ENCODE assay signal across 19 cellular contexts in the genomic region with DNA sequence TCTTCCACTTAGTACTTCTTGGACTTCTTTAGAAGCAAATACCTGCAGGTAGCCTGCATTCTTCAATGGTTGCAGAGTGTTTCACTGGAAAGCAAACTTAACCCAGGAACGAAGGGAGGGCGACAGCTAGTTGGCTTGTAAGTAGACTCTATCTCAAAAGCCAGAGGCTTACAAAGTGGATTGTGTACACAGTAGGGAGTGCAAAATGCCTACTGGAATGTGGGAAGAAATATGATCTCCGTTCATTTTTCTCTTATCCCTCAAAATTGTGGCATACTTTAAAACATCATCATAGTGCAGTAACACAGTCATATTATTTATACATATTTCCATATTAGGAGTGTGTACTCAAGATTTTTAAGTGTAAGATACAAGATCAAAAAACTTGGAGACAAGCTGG.
A peak's percentile ranks its signal among the peaks of the same experiment; 100 is the strongest.
DNase-seq lines count a peak whose midpoint lies in the region; ATAC-seq and TF ChIP-seq lines count a peak whose summit lies in the region.
"Had no signal": no experiment of that assay in that cellular context is flagged by ENCODE, and none has a peak within 500 bp of the region (broad histone marks: within the 10 kb centered on the region; RNA-seq: fewer than 3 reads in every experiment).

No MANE protein-coding gene starts in this region.

- 0 out of 2 replicates have a peak, but pooled peaks cover 4% of the 10 kb centered on the region for H3F3A ChIP-seq in OCI-LY1 (ENCODE audit: insufficient read depth, low read length)

- no peak overlapping the region for H3K27ac Mint-ChIP-seq in activated CD4-positive, alpha-beta T cell treated with anti-CD3 and anti-CD28 coated beads for 36 hours
- H3K27ac Mint-ChIP-seq: CD8-positive, alpha-beta memory T cell had no signal

- H3K4me3 ChIP-seq in BLaER1: no peak overlapping the region
- H3K4me3 ChIP-seq in OCI-LY1 (ENCODE audit: low read depth, low read length, poor library complexity, severe bottlenecking): no peak overlapping the region
- H3K4me3 ChIP-seq: A549 had no signal

- H3K9ac ChIP-seq in BLaER1 (no peak overlapping the region), OCI-LY1 (ENCODE audit: low read length) (no peak overlapping the region)

- no peak for ATAC-seq in activated CD4-positive, alpha-beta T cell treated with anti-CD3 and anti-CD28 coated beads for 36 hours
- ATAC-seq in GM18909 (IDR thresholded peaks at IDR 0.05; ENCODE audit: poor library complexity, unreplicated experiment) (no peak), GM18867 (IDR thresholded peaks at IDR 0.05; ENCODE audit: unreplicated experiment) (no peak), GM21447 (IDR thresholded peaks at IDR 0.05; ENCODE audit: unreplicated experiment) (no peak)

- H4K20me1 ChIP-seq in BLaER1: no peaks in the 10 kb centered on the region
- H4K20me1 ChIP-seq in OCI-LY1 (ENCODE audit: insufficient read depth, low read length): no peaks in the 10 kb centered on the region

- CTCF ChIA-PET in activated CD4-positive, alpha-beta T cell treated with anti-CD3 and anti-CD28 coated beads for 36 hours (lab: Charles Lee): interaction anchor here (0.6 kb wide), 1 partner anchor 184 kb away, joined by 3 read pairs; the partner anchor contains the start of gene MINDY2

- H3K9me3 ChIP-seq in BLaER1 (peaks cover 5% of the 10 kb centered on the region; the same call in 1 of the 2 replicates), OCI-LY1 (ENCODE audit: low read length) (peaks cover 6% of the 10 kb centered on the region)

- H3K4me1 Mint-ChIP-seq in activated CD4-positive, alpha-beta T cell treated with anti-CD3 and anti-CD28 coated beads for 36 hours: peaks cover 9% of the 10 kb centered on the region

- H3K9me2 ChIP-seq in OCI-LY1 (ENCODE audit: low read depth, low read length): no peaks in the 10 kb centered on the region

- H3K4me3 Mint-ChIP-seq in activated CD4-positive, alpha-beta T cell treated with anti-CD3 and anti-CD28 coated beads for 36 hours: no peak overlapping the region
- H3K4me3 Mint-ChIP-seq: CD4-positive, CD25-positive, alpha-beta regulatory T cell; CD8-positive, alpha-beta memory T cell had no signal

- H3K27me3 ChIP-seq in BLaER1: no peaks in the 10 kb centered on the region
- H3K27me3 ChIP-seq in OCI-LY1 (ENCODE audit: insufficient read depth, low read length): no peaks in the 10 kb centered on the region

- H3K36me3 Mint-ChIP-seq in activated CD4-positive, alpha-beta T cell treated with anti-CD3 and anti-CD28 coated beads for 36 hours (ENCODE audit: low read depth): peaks cover 5% of the 10 kb centered on the region
- H3K36me3 Mint-ChIP-seq: CD4-positive, CD25-positive, alpha-beta regulatory T cell had no signal

- H3K27ac ChIP-seq in BLaER1 (peak overlapping the region; percentile 45; the same call in 1 of the 2 replicates), OCI-LY1 (ENCODE audit: low read depth, low read length, poor library complexity, severe bottlenecking) (peak overlapping the region; percentile 95)
- H3K27ac ChIP-seq: 22Rv1, A549 had no signal

- POLR2A ChIA-PET in activated CD4-positive, alpha-beta T cell treated with anti-CD3 and anti-CD28 coated beads for 36 hours (lab: Charles Lee): no interaction called here

- H3K36me3 ChIP-seq in BLaER1: peaks cover 5% of the 10 kb centered on the region; the same call in 1 of the 2 replicates
- no peaks in the 10 kb centered on the region for H3K36me3 ChIP-seq in OCI-LY1 (ENCODE audit: insufficient read depth, low read length)

- H3K79me2 ChIP-seq in OCI-LY1 (ENCODE audit: insufficient read depth, low read length): no peaks in the 10 kb centered on the region

- H3K4me1 ChIP-seq in BLaER1 (peaks cover 82% of the 10 kb centered on the region), OCI-LY1 (ENCODE audit: insufficient read depth, low read length, severe bottlenecking) (peaks cover 67% of the 10 kb centered on the region)

- no peak for TF ChIP-seq CTCF in OCI-LY1 (IDR thresholded peaks at IDR 0.05; ENCODE audit: low read length)

- H3K4me2 ChIP-seq in BLaER1: peak overlapping the region; percentile 46
- H3K4me2 ChIP-seq in OCI-LY1 (ENCODE audit: low read length): no peak overlapping the region
- H3K4me2 ChIP-seq: A549 had no signal

- peak; percentile 71 for DNase-seq in HS-27A (ENCODE audit: low read depth)
- peak; percentile 28 for DNase-seq in fibroblast of peridontal ligament (ENCODE audit: extremely low read depth)
- no peak for DNase-seq in activated CD4-positive, alpha-beta T cell treated with anti-CD3 and anti-CD28 coated beads for 36 hours
- DNase-seq: C1 segment of cervical spinal cord; CD4-positive, CD25-positive, alpha-beta regulatory T cell; CD8-positive, alpha-beta memory T cell; COR-L47; DMS 273 treated with DMSO at 0.1 percent for 48 hours; DMS53; GDM1; GOT3; H7 had no signal

- peaks cover 7% of the 10 kb centered on the region for H3K9me3 Mint-ChIP-seq in activated CD4-positive, alpha-beta T cell treated with anti-CD3 and anti-CD28 coated beads for 36 hours (ENCODE audit: low read depth)

- peaks cover 7% of the 10 kb centered on the region for H3K27me3 Mint-ChIP-seq in activated CD4-positive, alpha-beta T cell treated with anti-CD3 and anti-CD28 coated beads for 36 hours

- H2AFZ ChIP-seq in OCI-LY1 (ENCODE audit: low read length): no peak overlapping the region

- intact Hi-C loops in activated CD4-positive, alpha-beta T cell treated with anti-CD3 and anti-CD28 coated beads for 36 hours (cut with DNase I, micrococcal nuclease): no loop called here
